Comparison of ENCODE assay signal across 31 cellular contexts in genomic region chr1:166200743-166201142, GRCh38. TPM values are rescaled to one million over a fixed set of nuclear protein-coding genes. Genes with fewer than 3 reads are reported as not detected.
"Had no signal": no experiment of that assay in that cellular context is flagged by ENCODE, and none has a peak within 500 bp of the region (broad histone marks: within the 10 kb centered on the region; RNA-seq: fewer than 3 reads in every experiment).

No MANE protein-coding gene starts in this region.

- H3K27ac ChIP-seq: adrenal gland, body of pancreas, cardiac muscle cell, colonic mucosa, epithelial cell of prostate, heart left ventricle had no signal

- H3K36me3 ChIP-seq: adrenal gland, cardiac muscle cell, colonic mucosa, heart left ventricle had no signal

- H3K27me3 ChIP-seq: adrenal gland, body of pancreas, cardiac muscle cell, colonic mucosa, heart left ventricle had no signal

- H3K9me3 ChIP-seq: adrenal gland, body of pancreas, colonic mucosa, heart left ventricle had no signal

- DNase-seq: activated CD4-positive, alpha-beta memory T cell treated with anti-CD3 and anti-CD28 coated beads for 36 hours; activated CD4-positive, alpha-beta T cell treated with anti-CD3 and anti-CD28 coated beads for 36 hours; activated CD4-positive, alpha-beta T cell treated with anti-CD3 and anti-CD28 coated beads, Interleukin-2, amount 10 ng/mL, durations not matched to agents 24 days and 14 days; activated CD4-positive, CD25-positive, alpha-beta regulatory T cell; activated CD4-positive, CD25-positive, alpha-beta regulatory T cell treated with anti-CD3 and anti-CD28 coated beads, Interleukin-2, amount 50 U/mL, for 72 hours; activated CD8-positive, alpha-beta memory T cell treated with anti-CD3 and anti-CD28 coated beads, Interleukin-2, amount 10 ng/mL, durations not matched to agents 7 days and 5 days; activated CD8-positive, alpha-beta memory T cell treated with anti-CD3 and anti-CD28 coated beads, Interleukin-2, amount 50 U/mL, for 4 hours; activated CD8-positive, alpha-beta T cell treated with anti-CD3 and anti-CD28 coated beads, Interleukin-2, amount 10 ng/mL, durations not matched to agents 7 days and 5 days; activated effector memory CD4-positive, alpha-beta T cell treated with anti-CD3 and anti-CD28 coated beads, Interleukin-2, amount 50 U/mL, for 16 hours; activated naive CD4-positive, alpha-beta T cell treated with anti-CD3 and anti-CD28 coated beads for 36 hours; activated naive CD8-positive, alpha-beta T cell treated with anti-CD3 and anti-CD28 coated beads for 36 hours; activated naive CD8-positive, alpha-beta T cell treated with anti-CD3 and anti-CD28 coated beads, Interleukin-2, amount 50 U/mL, for 24 hours; activated T-cell treated with anti-CD3 and anti-CD28 coated beads, Interleukin-2, amount 50 U/mL, for 1 hour; activated T-cell treated with anti-CD3 and anti-CD28 coated beads, Interleukin-2, amount 50 U/mL, for 48 hours; adrenal gland; amygdala; aorta; body of pancreas; central memory CD4-positive, alpha-beta T cell; cerebellar nuclear complex; colonic mucosa; effector CD8-positive, alpha-beta T cell; foreskin fibroblast; glutamatergic neuron; heart left ventricle; T-helper 2 cell had no signal

- H3K4me1 ChIP-seq: adrenal gland, colonic mucosa, heart left ventricle had no signal

- ATAC-seq: activated CD4-positive, alpha-beta T cell treated with anti-CD3 and anti-CD28 coated beads for 36 hours; activated CD8-positive, alpha-beta memory T cell treated with anti-CD3 and anti-CD28 coated beads, Interleukin-2, amount 10 ng/mL, durations not matched to agents 7 days and 5 days; activated CD8-positive, alpha-beta T cell treated with anti-CD3 and anti-CD28 coated beads, Interleukin-2, amount 10 ng/mL, durations not matched to agents 7 days and 5 days; activated naive CD8-positive, alpha-beta T cell treated with anti-CD3 and anti-CD28 coated beads, Interleukin-2, amount 50 U/mL, for 24 hours; body of pancreas; heart left ventricle had no signal

- FAIRE-seq: endometrium, endothelial cell of umbilical vein, frontal cortex had no signal

- H3K4me3 ChIP-seq: adrenal gland, body of pancreas, cardiac muscle cell, colonic mucosa, heart left ventricle had no signal

RNA-seq across cellular contexts. Expression of gene FAM78B, which starts 33.9 kb away (rescaled TPM):
- total RNA-seq: endothelial cell of umbilical vein had no signal
